In genomic region chr9:127074561-127075548, GRCh38 we compare ENCODE assay signal across 13 cellular contexts. TPM values are rescaled to one million over a fixed set of nuclear protein-coding genes. Genes with fewer than 3 reads are reported as not detected.
DNase-seq lines count a peak whose midpoint lies in the region; ATAC-seq and TF ChIP-seq lines count a peak whose summit lies in the region.
"Had no signal": no experiment of that assay in that cellular context is flagged by ENCODE, and none has a peak within 500 bp of the region (broad histone marks: within the 10 kb centered on the region; RNA-seq: fewer than 3 reads in every experiment).

No MANE protein-coding gene starts in this region.

- TF ChIP-seq CTCF in right atrium auricular region (IDR thresholded peaks at IDR 0.05) = no peak

- peaks cover 0 to 2% (median 0%) of the 10 kb centered on the region in 3 donors for H3K4me1 Mint-ChIP-seq in T-cell
- peaks cover 3% of the 10 kb centered on the region for H3K4me1 Mint-ChIP-seq in activated T-cell treated with anti-CD3 and anti-CD28 coated beads, Interleukin-2, amount 50 U/mL, for 4 hours (ENCODE audit: low read depth)
- H3K4me1 Mint-ChIP-seq: memory B cell had no signal

- no peak overlapping the region for H3K4me3 Mint-ChIP-seq in T-cell
- no peak overlapping the region for H3K4me3 Mint-ChIP-seq in activated T-cell treated with anti-CD3 and anti-CD28 coated beads, Interleukin-2, amount 50 U/mL, for 4 hours
- H3K4me3 Mint-ChIP-seq: activated naive CD8-positive, alpha-beta T cell treated with anti-CD3 and anti-CD28 coated beads, Interleukin-2, amount 10 ng/mL, durations not matched to agents 7 days and 5 days; memory B cell had no signal

- H3K9me3 Mint-ChIP-seq in T-cell = peaks cover 0 to 15% (median 4%) of the 10 kb centered on the region in 3 donors
- no peaks in the 10 kb centered on the region for H3K9me3 Mint-ChIP-seq in activated T-cell treated with anti-CD3 and anti-CD28 coated beads, Interleukin-2, amount 50 U/mL, for 4 hours

- intact Hi-C loops in Right ventricle myocardium inferior (cut with DNase I) = no loop called here

- no peaks in the 10 kb centered on the region for H3K9me3 ChIP-seq in right atrium auricular region
- peaks cover 4% of the 10 kb centered on the region for H3K9me3 ChIP-seq in MG63

- CTCF ChIA-PET in T-cell (lab: Charles Lee) = no interaction called here

- H3K4me1 ChIP-seq in right atrium auricular region = peaks cover 0 to 29% of the 10 kb centered on the region in 2 donors

- DNase-seq in Right ventricle myocardium inferior (ENCODE audit: missing footprints) = no peak
- DNase-seq in right atrium auricular region (ENCODE audit: low spot score) = no peak
- peak; percentile 73 for DNase-seq in dermis blood vessel endothelial cell
- DNase-seq in lung microvascular endothelial cell (ENCODE audit: low read depth in 2 of 2) = peak; percentile 53 to 81
- DNase-seq in MG63 = no peak
- no peak for DNase-seq in GOT3 (lab: John Stamatoyannopoulos, UW)
- DNase-seq in T-cell = no peak
- no peak for DNase-seq in activated T-cell treated with anti-CD3 and anti-CD28 coated beads, Interleukin-2, amount 50 U/mL, for 4 hours
- DNase-seq: activated naive CD8-positive, alpha-beta T cell treated with anti-CD3 and anti-CD28 coated beads, Interleukin-2, amount 10 ng/mL, durations not matched to agents 7 days and 5 days; NCI-H1048; retina had no signal

- H3K27ac ChIP-seq in right atrium auricular region = peak overlapping the region in 1 of 2 donors; percentile 32

- peaks cover 32% of the 10 kb centered on the region for H3K36me3 Mint-ChIP-seq in T-cell
- peaks cover 25% of the 10 kb centered on the region for H3K36me3 Mint-ChIP-seq in activated T-cell treated with anti-CD3 and anti-CD28 coated beads, Interleukin-2, amount 50 U/mL, for 4 hours (ENCODE audit: insufficient read depth)

- H3K36me3 ChIP-seq in right atrium auricular region (no peaks in the 10 kb centered on the region), MG63 (no peaks in the 10 kb centered on the region)

- POLR2A ChIA-PET in T-cell (lab: Charles Lee) = no interaction called here

- ATAC-seq in Right ventricle myocardium inferior (peak; percentile 96), T-cell (replicated peaks in 1 of 4) (no peak)
- ATAC-seq in activated T-cell treated with anti-CD3 and anti-CD28 coated beads, Interleukin-2, amount 50 U/mL, for 4 hours = no peak

- no peaks in the 10 kb centered on the region for H3K27me3 ChIP-seq in right atrium auricular region
- H3K27me3 ChIP-seq in MG63 = no peaks in the 10 kb centered on the region
- H3K27me3 ChIP-seq: tibial nerve had no signal

- H3K27ac Mint-ChIP-seq in T-cell = no peak overlapping the region
- H3K27ac Mint-ChIP-seq: activated naive CD8-positive, alpha-beta T cell treated with anti-CD3 and anti-CD28 coated beads, Interleukin-2, amount 10 ng/mL, durations not matched to agents 7 days and 5 days; memory B cell had no signal

- H3K4me3 ChIP-seq in right atrium auricular region (no peak overlapping the region), MG63 (no peak overlapping the region)
- H3K4me3 ChIP-seq: tibial nerve had no signal

- peaks cover 0 to 9% of the 10 kb centered on the region in 2 donors for H3K27me3 Mint-ChIP-seq in T-cell
- no peaks in the 10 kb centered on the region for H3K27me3 Mint-ChIP-seq in activated T-cell treated with anti-CD3 and anti-CD28 coated beads, Interleukin-2, amount 50 U/mL, for 4 hours (ENCODE audit: low read depth)
- H3K27me3 Mint-ChIP-seq: memory B cell had no signal

RNA-seq across cellular contexts. Expression of gene ANGPTL2, which starts 47.6 kb away (rescaled TPM):
- total RNA-seq in Right ventricle myocardium inferior (37.1 TPM), right atrium auricular region (10 to 100 TPM; 42.8 to 55.8 TPM), dermis blood vessel endothelial cell (12.3 and 14.9 TPM in 2 replicates), lung microvascular endothelial cell (5.8 and 7.6 TPM in 2 replicates), T-cell (under 1 TPM in 3 of 5 donors, not detected in 2; 0.10 to 0.82 (median 0.13) TPM)
- 7.1 and 8.1 TPM in 2 replicates for total RNA-seq in MG63 (2014; rRNA removed; shearing (Covaris generic); ENCODE audit: low replicate concordance)
- under 1 TPM in 1 of 3 donors, not detected in 2; 0.05 TPM for total RNA-seq in activated T-cell treated with anti-CD3 and anti-CD28 coated beads, Interleukin-2, amount 50 U/mL, for 4 hours
- total RNA-seq: activated naive CD8-positive, alpha-beta T cell treated with anti-CD3 and anti-CD28 coated beads, Interleukin-2, amount 10 ng/mL, durations not matched to agents 7 days and 5 days had no signal

Comparison
In these comparisons a context has a peak if more than half of its experiments do, and no peak if none do; other contexts are left out.
1. DNase-seq: peak in dermis blood vessel endothelial cell (single experiment) and lung microvascular endothelial cell (2 of 2); none in Right ventricle myocardium inferior (single experiment), right atrium auricular region (single experiment), MG63 (single experiment), GOT3 (single experiment), T-cell (0 of 34) and activated T-cell treated with anti-CD3 and anti-CD28 coated beads, Interleukin-2, amount 50 U/mL, for 4 hours (single experiment).